Comparison of ENCODE assay signal across 1 cellular context in the genomic region with DNA sequence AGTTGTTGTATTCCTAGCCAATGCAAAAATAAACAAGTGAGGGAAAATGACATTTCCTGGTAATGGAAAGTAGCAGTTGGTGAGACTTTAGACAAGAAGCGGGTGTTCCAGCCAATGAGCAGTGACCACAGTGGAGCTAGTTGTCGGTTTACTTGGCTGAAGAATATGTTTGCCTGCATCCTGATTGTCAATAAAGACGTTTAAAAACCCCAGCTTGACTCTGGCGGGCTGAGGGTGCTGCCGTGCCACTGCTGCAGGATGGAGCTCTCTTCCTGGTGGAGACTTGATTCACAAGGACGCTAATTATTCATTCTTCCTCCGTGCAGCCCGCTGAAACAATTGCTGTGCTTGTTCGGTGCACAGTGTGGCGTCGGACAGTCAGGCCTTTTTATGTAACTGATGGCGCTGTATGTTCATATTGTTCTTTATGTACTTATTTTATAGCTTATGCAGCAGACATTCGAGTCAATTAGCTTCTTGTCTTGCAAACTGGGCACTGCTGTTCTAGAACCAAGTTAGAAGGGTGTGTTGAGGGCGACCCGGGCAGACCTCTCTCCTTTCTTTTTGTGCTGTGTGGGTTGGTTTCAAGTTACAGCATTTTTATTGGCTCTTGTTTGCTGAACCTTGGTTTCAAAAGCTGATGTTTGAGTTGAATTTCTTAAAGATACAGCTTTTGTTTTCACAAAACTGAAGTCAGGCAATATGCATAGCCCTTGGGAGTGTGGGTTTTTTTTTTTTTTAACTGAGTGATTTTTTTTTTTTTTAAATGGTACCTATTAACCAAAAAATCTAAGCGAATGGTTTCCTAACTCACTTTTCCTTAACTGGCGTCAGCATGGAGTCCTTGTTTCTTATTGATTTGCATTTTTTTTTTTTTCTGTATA.
TF ChIP-seq lines count a peak whose summit lies in the region.

No MANE protein-coding gene starts in this region.

TF ChIP-seq in HepG2, 621 proteins besides CTCF, POLR2A, EP300 and RAD21 (continued from another document and continues in another):
- TF ChIP-seq, protein P1, sequence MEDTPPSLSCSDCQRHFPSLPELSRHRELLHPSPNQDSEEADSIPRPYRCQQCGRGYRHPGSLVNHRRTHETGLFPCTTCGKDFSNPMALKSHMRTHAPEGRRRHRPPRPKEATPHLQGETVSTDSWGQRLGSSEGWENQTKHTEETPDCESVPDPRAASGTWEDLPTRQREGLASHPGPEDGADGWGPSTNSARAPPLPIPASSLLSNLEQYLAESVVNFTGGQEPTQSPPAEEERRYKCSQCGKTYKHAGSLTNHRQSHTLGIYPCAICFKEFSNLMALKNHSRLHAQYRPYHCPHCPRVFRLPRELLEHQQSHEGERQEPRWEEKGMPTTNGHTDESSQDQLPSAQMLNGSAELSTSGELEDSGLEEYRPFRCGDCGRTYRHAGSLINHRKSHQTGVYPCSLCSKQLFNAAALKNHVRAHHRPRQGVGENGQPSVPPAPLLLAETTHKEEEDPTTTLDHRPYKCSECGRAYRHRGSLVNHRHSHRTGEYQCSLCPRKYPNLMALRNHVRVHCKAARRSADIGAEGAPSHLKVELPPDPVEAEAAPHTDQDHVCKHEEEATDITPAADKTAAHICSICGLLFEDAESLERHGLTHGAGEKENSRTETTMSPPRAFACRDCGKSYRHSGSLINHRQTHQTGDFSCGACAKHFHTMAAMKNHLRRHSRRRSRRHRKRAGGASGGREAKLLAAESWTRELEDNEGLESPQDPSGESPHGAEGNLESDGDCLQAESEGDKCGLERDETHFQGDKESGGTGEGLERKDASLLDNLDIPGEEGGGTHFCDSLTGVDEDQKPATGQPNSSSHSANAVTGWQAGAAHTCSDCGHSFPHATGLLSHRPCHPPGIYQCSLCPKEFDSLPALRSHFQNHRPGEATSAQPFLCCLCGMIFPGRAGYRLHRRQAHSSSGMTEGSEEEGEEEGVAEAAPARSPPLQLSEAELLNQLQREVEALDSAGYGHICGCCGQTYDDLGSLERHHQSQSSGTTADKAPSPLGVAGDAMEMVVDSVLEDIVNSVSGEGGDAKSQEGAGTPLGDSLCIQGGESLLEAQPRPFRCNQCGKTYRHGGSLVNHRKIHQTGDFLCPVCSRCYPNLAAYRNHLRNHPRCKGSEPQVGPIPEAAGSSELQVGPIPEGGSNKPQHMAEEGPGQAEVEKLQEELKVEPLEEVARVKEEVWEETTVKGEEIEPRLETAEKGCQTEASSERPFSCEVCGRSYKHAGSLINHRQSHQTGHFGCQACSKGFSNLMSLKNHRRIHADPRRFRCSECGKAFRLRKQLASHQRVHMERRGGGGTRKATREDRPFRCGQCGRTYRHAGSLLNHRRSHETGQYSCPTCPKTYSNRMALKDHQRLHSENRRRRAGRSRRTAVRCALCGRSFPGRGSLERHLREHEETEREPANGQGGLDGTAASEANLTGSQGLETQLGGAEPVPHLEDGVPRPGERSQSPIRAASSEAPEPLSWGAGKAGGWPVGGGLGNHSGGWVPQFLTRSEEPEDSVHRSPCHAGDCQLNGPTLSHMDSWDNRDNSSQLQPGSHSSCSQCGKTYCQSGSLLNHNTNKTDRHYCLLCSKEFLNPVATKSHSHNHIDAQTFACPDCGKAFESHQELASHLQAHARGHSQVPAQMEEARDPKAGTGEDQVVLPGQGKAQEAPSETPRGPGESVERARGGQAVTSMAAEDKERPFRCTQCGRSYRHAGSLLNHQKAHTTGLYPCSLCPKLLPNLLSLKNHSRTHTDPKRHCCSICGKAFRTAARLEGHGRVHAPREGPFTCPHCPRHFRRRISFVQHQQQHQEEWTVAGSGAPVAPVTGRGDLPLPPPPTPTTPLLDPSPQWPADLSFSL (CRISPR knock-in tag; IDR thresholded peaks at IDR 0.05) = 0 out of 2 replicates have a peak, but pooled peaks have one; percentile 13
- TF ChIP-seq, protein P2, sequence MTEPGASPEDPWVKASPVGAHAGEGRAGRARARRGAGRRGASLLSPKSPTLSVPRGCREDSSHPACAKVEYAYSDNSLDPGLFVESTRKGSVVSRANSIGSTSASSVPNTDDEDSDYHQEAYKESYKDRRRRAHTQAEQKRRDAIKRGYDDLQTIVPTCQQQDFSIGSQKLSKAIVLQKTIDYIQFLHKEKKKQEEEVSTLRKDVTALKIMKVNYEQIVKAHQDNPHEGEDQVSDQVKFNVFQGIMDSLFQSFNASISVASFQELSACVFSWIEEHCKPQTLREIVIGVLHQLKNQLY (CRISPR knock-in tag; IDR thresholded peaks at IDR 0.05) = no peak
- TF ChIP-seq ZNF207 (IDR thresholded peaks at IDR 0.05; ENCODE audit: borderline replicate concordance) (no peak), ZNF343 (CRISPR knock-in tag; IDR thresholded peaks at IDR 0.05) (no peak), CEBPB (IDR thresholded peaks at IDR 0.05; ENCODE audit: borderline replicate concordance, low read depth, low read length) (no peak), ZNF24 (IDR thresholded peaks at IDR 0.05) (no peak), SOX6 (IDR thresholded peaks at IDR 0.05) (no peak), SOX6 (CRISPR knock-in tag; IDR thresholded peaks at IDR 0.05) (peak; percentile 64; the same call in 1 of the 2 replicates), GFI1 (CRISPR knock-in tag; IDR thresholded peaks at IDR 0.05; ENCODE audit: borderline replicate concordance) (peak; percentile 62), ARID2 (CRISPR knock-in tag; IDR thresholded peaks at IDR 0.05; ENCODE audit: borderline replicate concordance) (peak; percentile 46; the same call in 1 of the 2 replicates), SYNCRIP (IDR thresholded peaks at IDR 0.05; ENCODE audit: insufficient read depth, low read depth, low read length) (no peak), ZNF263 (CRISPR knock-in tag; IDR thresholded peaks at IDR 0.05) (no peak), ASH2L (IDR thresholded peaks at IDR 0.05; ENCODE audit: insufficient read length, low read depth, low read length) (peak; percentile 71), SMYD3 (CRISPR knock-in tag; IDR thresholded peaks at IDR 0.05) (0 out of 2 replicates have a peak, but pooled peaks have one; percentile 32), ZFP36L2 (CRISPR knock-in tag; IDR thresholded peaks at IDR 0.05) (no peak), LCORL (IDR thresholded peaks at IDR 0.05) (no peak), LCORL (CRISPR knock-in tag; IDR thresholded peaks at IDR 0.05) (0 out of 2 replicates have a peak, but pooled peaks have one; percentile 17), ZNF234 (CRISPR knock-in tag; conservative IDR thresholded peaks at IDR 0.05) (no peak), FIP1L1 (IDR thresholded peaks at IDR 0.05; ENCODE audit: borderline replicate concordance, insufficient read depth, low read depth, low read length) (no peak), ZNF709 (CRISPR knock-in tag; IDR thresholded peaks at IDR 0.05) (no peak), BRCA1 (CRISPR knock-in tag; IDR thresholded peaks at IDR 0.05) (no peak), TEAD2 (CRISPR knock-in tag; IDR thresholded peaks at IDR 0.05) (no peak), ZBTB38 (CRISPR knock-in tag; IDR thresholded peaks at IDR 0.05) (no peak), FOXM1 (CRISPR knock-in tag; IDR thresholded peaks at IDR 0.05) (no peak), TBP (CRISPR knock-in tag; IDR thresholded peaks at IDR 0.05) (no peak), POLR2AphosphoS5 (IDR thresholded peaks at IDR 0.05; ENCODE audit: low read depth, low read length) (peak; percentile 68), ZNF883 (CRISPR knock-in tag; IDR thresholded peaks at IDR 0.05; ENCODE audit: not compliant biosample characterization) (no peak), RCOR2 (CRISPR knock-in tag; IDR thresholded peaks at IDR 0.05) (no peak), ZFYVE20 (CRISPR knock-in tag; IDR thresholded peaks at IDR 0.05; ENCODE audit: borderline replicate concordance, low read depth) (no peak), SAP130 (CRISPR knock-in tag; IDR thresholded peaks at IDR 0.05; ENCODE audit: low read depth) (no peak; the same call in 1 of the 2 replicates)
- TF ChIP-seq, protein P3, sequence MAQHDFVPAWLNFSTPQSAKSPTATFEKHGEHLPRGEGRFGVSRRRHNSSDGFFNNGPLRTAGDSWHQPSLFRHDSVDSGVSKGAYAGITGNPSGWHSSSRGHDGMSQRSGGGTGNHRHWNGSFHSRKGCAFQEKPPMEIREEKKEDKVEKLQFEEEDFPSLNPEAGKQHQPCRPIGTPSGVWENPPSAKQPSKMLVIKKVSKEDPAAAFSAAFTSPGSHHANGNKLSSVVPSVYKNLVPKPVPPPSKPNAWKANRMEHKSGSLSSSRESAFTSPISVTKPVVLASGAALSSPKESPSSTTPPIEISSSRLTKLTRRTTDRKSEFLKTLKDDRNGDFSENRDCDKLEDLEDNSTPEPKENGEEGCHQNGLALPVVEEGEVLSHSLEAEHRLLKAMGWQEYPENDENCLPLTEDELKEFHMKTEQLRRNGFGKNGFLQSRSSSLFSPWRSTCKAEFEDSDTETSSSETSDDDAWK (CRISPR knock-in tag; IDR thresholded peaks at IDR 0.05) = no peak
- TF ChIP-seq, protein P4, sequence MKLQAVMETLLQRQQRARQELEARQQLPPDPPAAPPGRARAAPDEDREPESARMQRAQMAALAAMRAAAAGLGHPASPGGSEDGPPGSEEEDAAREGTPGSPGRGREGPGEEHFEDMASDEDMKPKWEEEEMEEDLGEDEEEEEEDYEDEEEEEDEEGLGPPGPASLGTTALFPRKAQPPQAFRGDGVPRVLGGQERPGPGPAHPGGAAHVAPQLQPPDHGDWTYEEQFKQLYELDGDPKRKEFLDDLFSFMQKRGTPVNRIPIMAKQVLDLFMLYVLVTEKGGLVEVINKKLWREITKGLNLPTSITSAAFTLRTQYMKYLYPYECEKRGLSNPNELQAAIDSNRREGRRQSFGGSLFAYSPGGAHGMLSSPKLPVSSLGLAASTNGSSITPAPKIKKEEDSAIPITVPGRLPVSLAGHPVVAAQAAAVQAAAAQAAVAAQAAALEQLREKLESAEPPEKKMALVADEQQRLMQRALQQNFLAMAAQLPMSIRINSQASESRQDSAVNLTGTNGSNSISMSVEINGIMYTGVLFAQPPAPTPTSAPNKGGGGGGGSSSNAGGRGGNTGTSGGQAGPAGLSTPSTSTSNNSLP (IDR thresholded peaks at IDR 0.05; ENCODE audit: low read depth, low read length) = no peak
- TF ChIP-seq, protein P5, sequence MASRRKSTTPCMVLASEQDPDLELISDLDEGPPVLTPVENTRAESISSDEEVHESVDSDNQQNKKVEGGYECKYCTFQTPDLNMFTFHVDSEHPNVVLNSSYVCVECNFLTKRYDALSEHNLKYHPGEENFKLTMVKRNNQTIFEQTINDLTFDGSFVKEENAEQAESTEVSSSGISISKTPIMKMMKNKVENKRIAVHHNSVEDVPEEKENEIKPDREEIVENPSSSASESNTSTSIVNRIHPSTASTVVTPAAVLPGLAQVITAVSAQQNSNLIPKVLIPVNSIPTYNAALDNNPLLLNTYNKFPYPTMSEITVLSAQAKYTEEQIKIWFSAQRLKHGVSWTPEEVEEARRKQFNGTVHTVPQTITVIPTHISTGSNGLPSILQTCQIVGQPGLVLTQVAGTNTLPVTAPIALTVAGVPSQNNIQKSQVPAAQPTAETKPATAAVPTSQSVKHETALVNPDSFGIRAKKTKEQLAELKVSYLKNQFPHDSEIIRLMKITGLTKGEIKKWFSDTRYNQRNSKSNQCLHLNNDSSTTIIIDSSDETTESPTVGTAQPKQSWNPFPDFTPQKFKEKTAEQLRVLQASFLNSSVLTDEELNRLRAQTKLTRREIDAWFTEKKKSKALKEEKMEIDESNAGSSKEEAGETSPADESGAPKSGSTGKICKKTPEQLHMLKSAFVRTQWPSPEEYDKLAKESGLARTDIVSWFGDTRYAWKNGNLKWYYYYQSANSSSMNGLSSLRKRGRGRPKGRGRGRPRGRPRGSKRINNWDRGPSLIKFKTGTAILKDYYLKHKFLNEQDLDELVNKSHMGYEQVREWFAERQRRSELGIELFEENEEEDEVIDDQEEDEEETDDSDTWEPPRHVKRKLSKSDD (CRISPR knock-in tag; IDR thresholded peaks at IDR 0.05; ENCODE audit: low read depth) = no peak
- TF ChIP-seq, protein P6, sequence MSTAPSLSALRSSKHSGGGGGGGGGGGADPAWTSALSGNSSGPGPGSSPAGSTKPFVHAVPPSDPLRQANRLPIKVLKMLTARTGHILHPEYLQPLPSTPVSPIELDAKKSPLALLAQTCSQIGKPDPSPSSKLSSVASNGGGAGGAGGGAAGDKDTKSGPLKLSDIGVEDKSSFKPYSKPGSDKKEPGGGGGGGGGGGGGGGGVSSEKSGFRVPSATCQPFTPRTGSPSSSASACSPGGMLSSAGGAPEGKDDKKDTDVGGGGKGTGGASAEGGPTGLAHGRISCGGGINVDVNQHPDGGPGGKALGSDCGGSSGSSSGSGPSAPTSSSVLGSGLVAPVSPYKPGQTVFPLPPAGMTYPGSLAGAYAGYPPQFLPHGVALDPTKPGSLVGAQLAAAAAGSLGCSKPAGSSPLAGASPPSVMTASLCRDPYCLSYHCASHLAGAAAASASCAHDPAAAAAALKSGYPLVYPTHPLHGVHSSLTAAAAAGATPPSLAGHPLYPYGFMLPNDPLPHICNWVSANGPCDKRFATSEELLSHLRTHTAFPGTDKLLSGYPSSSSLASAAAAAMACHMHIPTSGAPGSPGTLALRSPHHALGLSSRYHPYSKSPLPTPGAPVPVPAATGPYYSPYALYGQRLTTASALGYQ (CRISPR knock-in tag; IDR thresholded peaks at IDR 0.05) = 0 out of 2 replicates have a peak, but pooled peaks have one; percentile 36
- TF ChIP-seq, protein P7, sequence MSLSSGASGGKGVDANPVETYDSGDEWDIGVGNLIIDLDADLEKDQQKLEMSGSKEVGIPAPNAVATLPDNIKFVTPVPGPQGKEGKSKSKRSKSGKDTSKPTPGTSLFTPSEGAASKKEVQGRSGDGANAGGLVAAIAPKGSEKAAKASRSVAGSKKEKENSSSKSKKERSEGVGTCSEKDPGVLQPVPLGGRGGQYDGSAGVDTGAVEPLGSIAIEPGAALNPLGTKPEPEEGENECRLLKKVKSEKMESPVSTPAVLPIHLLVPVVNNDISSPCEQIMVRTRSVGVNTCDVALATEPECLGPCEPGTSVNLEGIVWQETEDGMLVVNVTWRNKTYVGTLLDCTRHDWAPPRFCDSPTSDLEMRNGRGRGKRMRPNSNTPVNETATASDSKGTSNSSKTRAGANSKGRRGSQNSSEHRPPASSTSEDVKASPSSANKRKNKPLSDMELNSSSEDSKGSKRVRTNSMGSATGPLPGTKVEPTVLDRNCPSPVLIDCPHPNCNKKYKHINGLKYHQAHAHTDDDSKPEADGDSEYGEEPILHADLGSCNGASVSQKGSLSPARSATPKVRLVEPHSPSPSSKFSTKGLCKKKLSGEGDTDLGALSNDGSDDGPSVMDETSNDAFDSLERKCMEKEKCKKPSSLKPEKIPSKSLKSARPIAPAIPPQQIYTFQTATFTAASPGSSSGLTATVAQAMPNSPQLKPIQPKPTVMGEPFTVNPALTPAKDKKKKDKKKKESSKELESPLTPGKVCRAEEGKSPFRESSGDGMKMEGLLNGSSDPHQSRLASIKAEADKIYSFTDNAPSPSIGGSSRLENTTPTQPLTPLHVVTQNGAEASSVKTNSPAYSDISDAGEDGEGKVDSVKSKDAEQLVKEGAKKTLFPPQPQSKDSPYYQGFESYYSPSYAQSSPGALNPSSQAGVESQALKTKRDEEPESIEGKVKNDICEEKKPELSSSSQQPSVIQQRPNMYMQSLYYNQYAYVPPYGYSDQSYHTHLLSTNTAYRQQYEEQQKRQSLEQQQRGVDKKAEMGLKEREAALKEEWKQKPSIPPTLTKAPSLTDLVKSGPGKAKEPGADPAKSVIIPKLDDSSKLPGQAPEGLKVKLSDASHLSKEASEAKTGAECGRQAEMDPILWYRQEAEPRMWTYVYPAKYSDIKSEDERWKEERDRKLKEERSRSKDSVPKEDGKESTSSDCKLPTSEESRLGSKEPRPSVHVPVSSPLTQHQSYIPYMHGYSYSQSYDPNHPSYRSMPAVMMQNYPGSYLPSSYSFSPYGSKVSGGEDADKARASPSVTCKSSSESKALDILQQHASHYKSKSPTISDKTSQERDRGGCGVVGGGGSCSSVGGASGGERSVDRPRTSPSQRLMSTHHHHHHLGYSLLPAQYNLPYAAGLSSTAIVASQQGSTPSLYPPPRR (CRISPR knock-in tag; IDR thresholded peaks at IDR 0.05; ENCODE audit: borderline replicate concordance) = no peak
- TF ChIP-seq, protein P8, sequence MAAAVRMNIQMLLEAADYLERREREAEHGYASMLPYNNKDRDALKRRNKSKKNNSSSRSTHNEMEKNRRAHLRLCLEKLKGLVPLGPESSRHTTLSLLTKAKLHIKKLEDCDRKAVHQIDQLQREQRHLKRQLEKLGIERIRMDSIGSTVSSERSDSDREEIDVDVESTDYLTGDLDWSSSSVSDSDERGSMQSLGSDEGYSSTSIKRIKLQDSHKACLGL (CRISPR knock-in tag; IDR thresholded peaks at IDR 0.05) = no peak
